26 cellular contexts compared by ENCODE assay signal in the genomic region with DNA sequence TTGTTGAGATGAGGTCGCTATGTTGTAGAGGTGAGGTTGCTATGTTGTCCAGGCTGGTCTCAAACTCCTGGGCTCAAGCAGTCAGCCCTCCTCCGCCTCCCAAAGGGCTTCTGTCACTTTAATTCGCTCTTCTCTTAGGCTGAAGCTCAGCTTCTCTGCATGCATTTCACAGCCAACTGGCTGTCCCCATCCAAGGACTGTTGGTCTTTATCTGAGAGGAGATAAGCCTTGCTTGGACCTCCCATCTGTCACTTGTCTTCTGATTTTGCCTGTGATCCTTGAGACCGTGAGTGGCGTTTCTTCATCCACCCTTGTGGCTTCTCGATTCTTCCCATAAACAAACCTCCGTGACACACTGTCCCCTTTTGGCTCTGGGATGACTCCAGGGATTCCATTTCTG. TPM values are rescaled to one million over a fixed set of nuclear protein-coding genes. Genes with fewer than 3 reads are reported as not detected.
DNase-seq lines count a peak whose midpoint lies in the region; ATAC-seq and TF ChIP-seq lines count a peak whose summit lies in the region.
"Had no signal": no experiment of that assay in that cellular context is flagged by ENCODE, and none has a peak within 500 bp of the region (broad histone marks: within the 10 kb centered on the region; RNA-seq: fewer than 3 reads in every experiment).

No MANE protein-coding gene starts in this region.

- H3K4me1 Mint-ChIP-seq in WTC11 (peaks cover 14% of the 10 kb centered on the region), memory B cell (peaks cover 8% of the 10 kb centered on the region)
- H3K4me1 Mint-ChIP-seq in activated CD8-positive, alpha-beta T cell treated with anti-CD3 and anti-CD28 coated beads, Interleukin-2, amount 10 ng/mL, durations not matched to agents 7 days and 5 days (ENCODE audit: low read depth) = no peaks in the 10 kb centered on the region

- H3K27ac ChIP-seq in BLaER1 treated with 17β-estradiol and CSF1 and Interleukin-3, amounts not matched to agents 10 nM and 100 nM = no peak overlapping the region
- H3K27ac ChIP-seq: breast epithelium, coronary artery, gastroesophageal sphincter, sigmoid colon, transverse colon had no signal

- H3K27me3 Mint-ChIP-seq in WTC11 (ENCODE audit: low read depth) (peaks cover 26% of the 10 kb centered on the region), memory B cell (peaks cover 11% of the 10 kb centered on the region)
- no peaks in the 10 kb centered on the region for H3K27me3 Mint-ChIP-seq in activated CD8-positive, alpha-beta T cell treated with anti-CD3 and anti-CD28 coated beads, Interleukin-2, amount 10 ng/mL, durations not matched to agents 7 days and 5 days (ENCODE audit: low read depth)

- no peak overlapping the region for H3K9ac ChIP-seq in BLaER1 treated with 17β-estradiol and CSF1 and Interleukin-3, amounts not matched to agents 10 nM and 100 nM
- H3K9ac ChIP-seq: SK-N-SH had no signal

- CTCF ChIA-PET in WTC11 (lab: Charles Lee) = interaction anchor here (0.6 to 0.9 kb wide), 2 partner anchors 23 to 135 kb away, joined by 3 to 4 read pairs; no protein-coding TSS in a partner anchor
- CTCF ChIA-PET in activated CD8-positive, alpha-beta T cell treated with anti-CD3 and anti-CD28 coated beads, Interleukin-2, amount 10 ng/mL, durations not matched to agents 7 days and 5 days (lab: Charles Lee) = no interaction called here

- H3K36me3 Mint-ChIP-seq in WTC11 (peaks cover 14% of the 10 kb centered on the region), memory B cell (peaks cover 10% of the 10 kb centered on the region)
- peaks cover 18% of the 10 kb centered on the region for H3K36me3 Mint-ChIP-seq in activated CD8-positive, alpha-beta T cell treated with anti-CD3 and anti-CD28 coated beads, Interleukin-2, amount 10 ng/mL, durations not matched to agents 7 days and 5 days (ENCODE audit: low read depth)

- peaks cover under 1 to 22% (median 18%) of the 10 kb centered on the region in 11 experiments; a peak in 21 of 22 replicates for H3K9me3 ChIP-seq in BLaER1 treated with 17β-estradiol and CSF1 and Interleukin-3, amounts not matched to agents 10 nM and 100 nM (replicated peaks in 1 of 11)
- H3K9me3 ChIP-seq: breast epithelium, HAP-1, sigmoid colon, SK-N-SH, transverse colon had no signal

- H4K20me1 ChIP-seq in BLaER1 treated with 17β-estradiol and CSF1 and Interleukin-3, amounts not matched to agents 10 nM and 100 nM = peaks cover 31 to 54% (median 44%) of the 10 kb centered on the region in 11 experiments; a peak in 21 of 22 replicates

- peaks cover 0 to 6% (median 0%) of the 10 kb centered on the region in 11 experiments; a peak in 1 of 22 replicates for H3K27me3 ChIP-seq in BLaER1 treated with 17β-estradiol and CSF1 and Interleukin-3, amounts not matched to agents 10 nM and 100 nM
- H3K27me3 ChIP-seq: breast epithelium had no signal

- H3K4me1 ChIP-seq in BLaER1 treated with 17β-estradiol and CSF1 and Interleukin-3, amounts not matched to agents 10 nM and 100 nM = peaks cover 14 to 34% (median 28%) of the 10 kb centered on the region in 10 experiments
- H3K4me1 ChIP-seq: breast epithelium, HAP-1 had no signal

- H3K4me3 Mint-ChIP-seq in WTC11 = peak overlapping the region; percentile 25; the same call in 1 of the 2 replicates
- peak overlapping the region; percentile 39 for H3K4me3 Mint-ChIP-seq in memory B cell
- no peak overlapping the region for H3K4me3 Mint-ChIP-seq in activated CD8-positive, alpha-beta T cell treated with anti-CD3 and anti-CD28 coated beads, Interleukin-2, amount 10 ng/mL, durations not matched to agents 7 days and 5 days

- peak in 56 of 76 experiments; percentile 22 to 76 (median 46) for DNase-seq in HUDEP-2 (lab: John Stamatoyannopoulos, UW; ENCODE audit: unreplicated experiment in 76 of 76)
- DNase-seq in WTC11 (ENCODE audit: low spot score) = no peak
- DNase-seq in memory B cell (ENCODE audit: low spot score in 2 of 2) = no peak
- DNase-seq in activated CD4-positive, alpha-beta T cell treated with anti-CD3 and anti-CD28 coated beads for 4 hours = no peak
- DNase-seq in H4 (ENCODE audit: low spot score) = no peak
- no peak for DNase-seq in activated CD8-positive, alpha-beta T cell treated with anti-CD3 and anti-CD28 coated beads, Interleukin-2, amount 10 ng/mL, durations not matched to agents 7 days and 5 days
- DNase-seq: activated B cell treated with CpG ODN at 0.5 μM for 24 hours; activated CD4-positive, alpha-beta T cell treated with anti-CD3 and anti-CD28 coated beads, Interleukin-2, amount 50 U/mL, for 48 hours; activated CD8-positive, alpha-beta memory T cell treated with anti-CD3 and anti-CD28 coated beads, Interleukin-2, amount 50 U/mL, for 48 hours; activated effector memory CD4-positive, alpha-beta T cell treated with Interleukin-2 at 50 U/mL for 16 hours; CD4-positive, alpha-beta memory T cell; DMS79; hypothalamus; islet precursor cell; NCI-H187 treated with DMSO at 0.1 percent for 48 hours; NCI-H526; sigmoid colon; SK-N-SH; T-helper 2 cell; transverse colon had no signal

- H3K4me2 ChIP-seq in BLaER1 treated with 17β-estradiol and CSF1 and Interleukin-3, amounts not matched to agents 10 nM and 100 nM = peak overlapping the region in 8 of 11 experiments; percentile 10 to 97 (median 94); a peak in 13 of 22 replicates
- H3K4me2 ChIP-seq: SK-N-SH had no signal

- H3K9me3 Mint-ChIP-seq in WTC11 (no peaks in the 10 kb centered on the region), memory B cell (no peaks in the 10 kb centered on the region)
- H3K9me3 Mint-ChIP-seq in activated CD8-positive, alpha-beta T cell treated with anti-CD3 and anti-CD28 coated beads, Interleukin-2, amount 10 ng/mL, durations not matched to agents 7 days and 5 days (ENCODE audit: insufficient read depth) = no peaks in the 10 kb centered on the region
- H3K9me3 Mint-ChIP-seq: activated B cell treated with CpG ODN at 0.5 μM for 24 hours had no signal

- H3K4me3 ChIP-seq in BLaER1 treated with 17β-estradiol and CSF1 and Interleukin-3, amounts not matched to agents 10 nM and 100 nM = no peak overlapping the region
- H3K4me3 ChIP-seq: breast epithelium, coronary artery, gastroesophageal sphincter, HAP-1, sigmoid colon, transverse colon had no signal

- H3K36me3 ChIP-seq in BLaER1 treated with 17β-estradiol and CSF1 and Interleukin-3, amounts not matched to agents 10 nM and 100 nM = peaks cover 22 to 32% (median 25%) of the 10 kb centered on the region in 11 experiments
- H3K36me3 ChIP-seq: breast epithelium had no signal

- ATAC-seq in WTC11 = no peak
- ATAC-seq in memory B cell (ENCODE audit: low read depth) = no peak
- no peak for ATAC-seq in GM19467 (IDR thresholded peaks at IDR 0.05; ENCODE audit: unreplicated experiment)
- no peak for ATAC-seq in activated CD8-positive, alpha-beta T cell treated with anti-CD3 and anti-CD28 coated beads, Interleukin-2, amount 10 ng/mL, durations not matched to agents 7 days and 5 days
- ATAC-seq: gastroesophageal sphincter had no signal

- TF ChIP-seq CTCF in WTC11 (IDR thresholded peaks at IDR 0.05) = no peak

- POLR2A ChIA-PET in WTC11 (lab: Charles Lee) = no interaction called here
- POLR2A ChIA-PET in activated CD8-positive, alpha-beta T cell treated with anti-CD3 and anti-CD28 coated beads, Interleukin-2, amount 10 ng/mL, durations not matched to agents 7 days and 5 days (lab: Charles Lee) = no interaction called here

- peak overlapping the region; percentile 34; the same call in 1 of the 2 replicates for H3K27ac Mint-ChIP-seq in WTC11
- H3K27ac Mint-ChIP-seq in memory B cell = no peak overlapping the region
- H3K27ac Mint-ChIP-seq in activated CD8-positive, alpha-beta T cell treated with anti-CD3 and anti-CD28 coated beads, Interleukin-2, amount 10 ng/mL, durations not matched to agents 7 days and 5 days = no peak overlapping the region
- H3K27ac Mint-ChIP-seq: activated B cell treated with CpG ODN at 0.5 μM for 24 hours had no signal

TF ChIP-seq in WTC11, 78 proteins besides CTCF, POLR2A, EP300 and RAD21 (continues in another document):
- TF ChIP-seq, protein P1, sequence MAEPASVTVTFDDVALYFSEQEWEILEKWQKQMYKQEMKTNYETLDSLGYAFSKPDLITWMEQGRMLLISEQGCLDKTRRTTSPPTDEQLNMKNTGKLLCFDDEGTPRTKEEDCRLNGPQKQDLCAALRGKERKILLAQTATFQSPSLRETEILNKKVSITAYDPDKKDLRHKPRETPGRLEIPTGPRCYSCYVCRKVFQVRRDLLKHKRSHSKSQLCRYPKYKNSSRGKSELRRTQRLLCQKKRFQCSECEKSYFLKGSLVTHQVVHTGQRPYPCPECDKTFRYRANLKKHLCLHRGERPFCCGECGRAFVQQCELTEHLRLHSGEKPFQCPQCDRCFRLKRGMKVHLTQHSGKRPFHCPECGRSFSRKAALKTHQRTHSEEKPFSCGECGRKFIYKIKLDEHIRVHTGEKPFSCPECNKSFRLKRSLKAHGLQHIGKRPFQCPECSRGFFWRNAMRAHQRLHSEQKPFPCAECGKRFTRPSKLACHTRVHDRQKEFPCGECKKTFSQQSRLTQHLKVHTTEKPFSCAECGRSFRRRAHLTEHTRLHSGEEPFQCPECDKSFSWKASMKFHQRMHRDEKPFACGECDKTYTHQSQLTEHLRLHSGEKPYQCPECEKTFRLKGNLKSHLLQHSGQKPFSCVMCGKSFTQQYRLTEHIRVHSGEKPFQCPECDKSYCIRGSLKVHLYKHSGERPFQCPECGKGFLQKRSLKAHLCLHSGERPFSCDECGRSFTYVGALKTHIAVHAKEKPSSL (CRISPR knock-in tag; conservative IDR thresholded peaks at IDR 0.05) = no peak

RNA-seq across cellular contexts. Expression of a gene that starts 24.4 kb away (rescaled TPM):
- 14.7 to 24.5 TPM (median 22.6 TPM) in 3 replicates for total RNA-seq in WTC11 (2021)
- total RNA-seq in H4 (2014; rRNA removed; shearing (Covaris generic)) = 1.0 TPM in 1 of 2 replicates, not detected in the other
- not detected for total RNA-seq in activated CD8-positive, alpha-beta T cell treated with anti-CD3 and anti-CD28 coated beads, Interleukin-2, amount 10 ng/mL, durations not matched to agents 7 days and 5 days
- total RNA-seq: activated B cell treated with CpG ODN at 0.5 μM for 24 hours; CD4-positive, alpha-beta memory T cell; transverse colon had no signal

RNA-seq across cellular contexts. Expression of a gene that starts 39.8 kb away (rescaled TPM):
- 77.3 to 82.5 TPM (median 81.9 TPM) in 3 replicates for total RNA-seq in WTC11 (2021)
- total RNA-seq in H4 (2014; rRNA removed; shearing (Covaris generic)) = 33.8 and 46.2 TPM in 2 replicates
- total RNA-seq in activated CD8-positive, alpha-beta T cell treated with anti-CD3 and anti-CD28 coated beads, Interleukin-2, amount 10 ng/mL, durations not matched to agents 7 days and 5 days = 10 to 100 TPM; 81.8 to 84.0 TPM

RNA-seq across cellular contexts. Expression of a gene that starts 47.6 kb away (rescaled TPM):
- total RNA-seq in WTC11 (2021) = 224 to 240 TPM (median 228 TPM) in 3 replicates
- 386 and 421 TPM in 2 replicates for total RNA-seq in H4 (2014; rRNA removed; shearing (Covaris generic))
- total RNA-seq in activated CD8-positive, alpha-beta T cell treated with anti-CD3 and anti-CD28 coated beads, Interleukin-2, amount 10 ng/mL, durations not matched to agents 7 days and 5 days = 100 to 1,000 TPM; 248 to 264 TPM

RNA-seq across cellular contexts. Expression of a gene that starts 48.0 kb away (rescaled TPM):
- 30.1 to 47.9 TPM (median 36.4 TPM) in 3 replicates for total RNA-seq in WTC11 (2021)
- total RNA-seq in H4 (2014; rRNA removed; shearing (Covaris generic)) = 68.6 and 70.9 TPM in 2 replicates
- 10 to 100 TPM; 56.1 to 57.3 TPM for total RNA-seq in activated CD8-positive, alpha-beta T cell treated with anti-CD3 and anti-CD28 coated beads, Interleukin-2, amount 10 ng/mL, durations not matched to agents 7 days and 5 days

Comparison
In these comparisons a context has a peak if more than half of its experiments do, and no peak if none do; other contexts are left out.
1. DNase-seq: peak in HUDEP-2 (56 of 76); none in WTC11 (single experiment), memory B cell (0 of 2), activated CD4-positive, alpha-beta T cell treated with anti-CD3 and anti-CD28 coated beads for 4 hours (0 of 2), H4 (single experiment) and activated CD8-positive, alpha-beta T cell treated with anti-CD3 and anti-CD28 coated beads, Interleukin-2, amount 10 ng/mL, durations not matched to agents 7 days and 5 days (single experiment).